8 cellular contexts compared by ENCODE assay signal in genomic region chr12:57611810-57612710, GRCh38. TPM values are rescaled to one million over a fixed set of nuclear protein-coding genes. Genes with fewer than 3 reads are reported as not detected.
DNase-seq lines count a peak whose midpoint lies in the region; ATAC-seq, FAIRE-seq and TF ChIP-seq lines count a peak whose summit lies in the region.

No MANE protein-coding gene starts in this region.

- ATAC-seq in HG03280 (IDR thresholded peaks at IDR 0.05; ENCODE audit: unreplicated experiment) (no peak), GM21737 (IDR thresholded peaks at IDR 0.05; ENCODE audit: unreplicated experiment) (no peak)

- H3K4me3 ChIP-seq in HAP-1 (peak overlapping the region; percentile 63), astrocyte (ENCODE audit: insufficient read depth, low read depth, low read length) (peak overlapping the region; percentile 61)

- H3K27ac Mint-ChIP-seq in astrocyte (ENCODE audit: unreplicated experiment) (no peak overlapping the region), mesothelial cell of epicardium (no peak overlapping the region)

- no peaks in the 10 kb centered on the region for H3K79me2 ChIP-seq in astrocyte (ENCODE audit: insufficient read depth, low read length)

- peak overlapping the region; percentile 89 for H3K4me2 ChIP-seq in astrocyte (ENCODE audit: low read length)

- no peaks in the 10 kb centered on the region for H3K9me3 Mint-ChIP-seq in astrocyte (ENCODE audit: unreplicated experiment)
- no peaks in the 10 kb centered on the region for H3K9me3 Mint-ChIP-seq in mesothelial cell of epicardium

- H3K36me3 Mint-ChIP-seq in astrocyte (ENCODE audit: low read depth, unreplicated experiment) (peaks cover 41% of the 10 kb centered on the region), mesothelial cell of epicardium (peaks cover 42% of the 10 kb centered on the region)

- H3K9ac ChIP-seq in astrocyte (ENCODE audit: low read length) = peak overlapping the region; percentile 81

- no peak for FAIRE-seq in astrocyte (lab: Jason Lieb, UNC)
- no peak for FAIRE-seq in RCC 7860 (lab: Jason Lieb, UNC)

- H3K4me1 ChIP-seq in HAP-1 = peaks cover 4% of the 10 kb centered on the region
- peaks cover 14% of the 10 kb centered on the region for H3K4me1 ChIP-seq in astrocyte (ENCODE audit: insufficient read depth, low read length)

- H3K4me3 Mint-ChIP-seq in astrocyte (ENCODE audit: unreplicated experiment) (peak overlapping the region; percentile 87), mesothelial cell of epicardium (peak overlapping the region; percentile 80)

- H3K27ac ChIP-seq in astrocyte (ENCODE audit: low read depth, low read length) = no peak overlapping the region

- DNase-seq in 8988T = peak; percentile 46
- DNase-seq in HAP-1 (ENCODE audit: low spot score in 2 of 2) = no peak
- DNase-seq in astrocyte (ENCODE audit: low read depth) = no peak
- DNase-seq in mesothelial cell of epicardium (ENCODE audit: low spot score in 2 of 2, unreplicated experiment in 2 of 2) = no peak
- no peak for DNase-seq in NCI-H526 treated with DMSO at 0.1 percent for 48 hours (lab: John Stamatoyannopoulos, UW)
- DNase-seq in RCC 7860 (ENCODE audit: low spot score) = no peak

- H4K20me1 ChIP-seq in astrocyte (ENCODE audit: insufficient read depth, low read length) = peaks cover 3% of the 10 kb centered on the region

- H3K27me3 ChIP-seq in HAP-1 (ENCODE audit: low read depth) (no peaks in the 10 kb centered on the region), astrocyte (ENCODE audit: insufficient read depth, low read length) (no peaks in the 10 kb centered on the region)

- no peak for TF ChIP-seq CTCF in astrocyte (IDR thresholded peaks at IDR 0.05; ENCODE audit: insufficient read depth, low read depth, low read length)
- no peak for TF ChIP-seq CTCF in mesothelial cell of epicardium (IDR thresholded peaks at IDR 0.05; ENCODE audit: unreplicated experiment)

- H3K9me3 ChIP-seq in HAP-1 = no peaks in the 10 kb centered on the region
- no peaks in the 10 kb centered on the region for H3K9me3 ChIP-seq in astrocyte (ENCODE audit: insufficient read depth, low read depth, low read length)

- H2AFZ ChIP-seq in astrocyte (ENCODE audit: low read depth, low read length) = no peak overlapping the region

- peaks cover 11% of the 10 kb centered on the region for H3K36me3 ChIP-seq in HAP-1 (replicated peaks)
- no peaks in the 10 kb centered on the region for H3K36me3 ChIP-seq in astrocyte (ENCODE audit: insufficient read depth, low read length)

- H3K27me3 Mint-ChIP-seq in astrocyte (ENCODE audit: low read depth, unreplicated experiment) (peaks cover 32% of the 10 kb centered on the region), mesothelial cell of epicardium (ENCODE audit: low read depth) (peaks cover 16% of the 10 kb centered on the region)

- H3K4me1 Mint-ChIP-seq in astrocyte (ENCODE audit: low read depth, unreplicated experiment) = peaks cover 10% of the 10 kb centered on the region
- H3K4me1 Mint-ChIP-seq in mesothelial cell of epicardium = peaks cover 25% of the 10 kb centered on the region

- in situ Hi-C loops in HAP-1 (cut with MboI; ENCODE audit: low sequenced_read_pairs) = no loop called here

RNA-seq across cellular contexts. Expression of gene ARHGEF25, which starts 0.8 kb away (rescaled TPM):
- total RNA-seq in astrocyte (16.8 and 24.5 TPM in 2 replicates), mesothelial cell of epicardium (60.4 to 65.0 TPM (median 62.4 TPM) in 3 replicates)

RNA-seq across cellular contexts. Expression of gene DTX3, which starts 7.4 kb away (rescaled TPM):
- total RNA-seq in astrocyte (18.3 and 20.8 TPM in 2 replicates), mesothelial cell of epicardium (88.3 to 93.6 TPM (median 90.0 TPM) in 3 replicates)

RNA-seq across cellular contexts. Expression of gene B4GALNT1, which starts 20.9 kb away (rescaled TPM):
- total RNA-seq in astrocyte (2.5 and 2.6 TPM in 2 replicates), mesothelial cell of epicardium (0.34 to 0.78 TPM (median 0.35 TPM) in 3 replicates)

RNA-seq across cellular contexts. Expression of gene PIP4K2C, which starts 21.1 kb away (rescaled TPM):
- 43.3 and 43.6 TPM in 2 replicates for total RNA-seq in astrocyte
- total RNA-seq in mesothelial cell of epicardium = 23.4 to 24.2 TPM (median 23.7 TPM) in 3 replicates
